8 cellular contexts compared by ENCODE assay signal in genomic region chr10:100535715-100536353, GRCh38. TPM values are rescaled to one million over a fixed set of nuclear protein-coding genes. Genes with fewer than 3 reads are reported as not detected.
A peak's percentile ranks its signal among the peaks of the same experiment; 100 is the strongest.
DNase-seq lines count a peak whose midpoint lies in the region; ATAC-seq, FAIRE-seq and TF ChIP-seq lines count a peak whose summit lies in the region.

HIF1AN (plus strand) TSS chr10:100535943; CDS start chr10:100535959, 16 bp downstream.

- peak within 1 kb of the TSS; percentile 38 for H3K27ac Mint-ChIP-seq in activated naive CD8-positive, alpha-beta T cell treated with anti-CD3 and anti-CD28 coated beads for 36 hours

- H3K4me3 Mint-ChIP-seq in activated naive CD8-positive, alpha-beta T cell treated with anti-CD3 and anti-CD28 coated beads for 36 hours = no peak within 1 kb of the TSS

- peak within 1 kb of the TSS; percentile 55 for H3K4me3 ChIP-seq in GM12864 (ENCODE audit: low read depth, low read length)
- peak within 1 kb of the TSS; percentile 65 to 91 (median 71) for H3K4me3 ChIP-seq in pancreas
- peak within 1 kb of the TSS; percentile 68 for H3K4me3 ChIP-seq in tibial artery

- intact Hi-C loops in Right ventricle myocardium superior (cut with DNase I) (no loop called here), pancreas (cut with DNase I) (no loop called here), tibial artery (cut with DNase I; ENCODE audit: low total_unique reads) (no loop called here)

- peaks cover 0 to 20% (median 5%) of the 10 kb centered on the region in 3 donors for H3K36me3 ChIP-seq in pancreas
- peaks cover 16 to 38% (median 24%) of the 10 kb centered on the region in 3 donors for H3K36me3 ChIP-seq in tibial artery

- FAIRE-seq in pancreas (lab: Jason Lieb, UNC) = peak; percentile 70

- ATAC-seq in HG02623 (IDR thresholded peaks at IDR 0.05; ENCODE audit: unreplicated experiment) (peak; percentile 87), Right ventricle myocardium superior (ENCODE audit: poor library complexity) (peak; percentile 98), pancreas (peak; percentile 93 to 99 (median 98))

- DNase-seq in GM12864 (ENCODE audit: low read depth) (peak; percentile 93), NCI-H1092 treated with DMSO at 0.1 percent for 48 hours (lab: John Stamatoyannopoulos, UW) (peak; percentile 93), SKM-1 treated with dmso at 0.1 percent for 144 hours (lab: John Stamatoyannopoulos, UW; ENCODE audit: unreplicated experiment) (peak; percentile 95), Right ventricle myocardium superior (peak; percentile 93), pancreas (peak; percentile 85 to 91 (median 86)), tibial artery (peak; percentile 94)
- DNase-seq in activated naive CD8-positive, alpha-beta T cell treated with anti-CD3 and anti-CD28 coated beads for 36 hours = peak; percentile 88

- H3K9me3 ChIP-seq in pancreas (no peaks in the 10 kb centered on the region), tibial artery (no peaks in the 10 kb centered on the region)

- TF ChIP-seq CTCF in GM12864 (IDR thresholded peaks at IDR 0.05; ENCODE audit: low read depth, low read length, missing control alignments) (peak; percentile 95), pancreas (IDR thresholded peaks at IDR 0.05) (peak; percentile 67 to 91 (median 88)), tibial artery (IDR thresholded peaks at IDR 0.05) (peak; percentile 84 to 91)

- no peaks in the 10 kb centered on the region for H3K27me3 Mint-ChIP-seq in activated naive CD8-positive, alpha-beta T cell treated with anti-CD3 and anti-CD28 coated beads for 36 hours

- H3K4me1 ChIP-seq in pancreas (peaks cover 6 to 18% (median 7%) of the 10 kb centered on the region in 3 donors), tibial artery (peaks cover 0 to 23% (median 21%) of the 10 kb centered on the region in 4 donors)

- H3K27ac ChIP-seq in pancreas = peak within 1 kb of the TSS in 1 of 4 donors; percentile 44
- H3K27ac ChIP-seq in tibial artery = peak within 1 kb of the TSS; percentile 75 to 77

- peaks cover 3% of the 10 kb centered on the region for H3K36me3 Mint-ChIP-seq in activated naive CD8-positive, alpha-beta T cell treated with anti-CD3 and anti-CD28 coated beads for 36 hours

- WGBS in pancreas, 2 donors = 0 to 1% methylated on average over 35 of the region's 35 CpGs

- H3K27me3 ChIP-seq in pancreas (no peaks in the 10 kb centered on the region), tibial artery (no peaks in the 10 kb centered on the region)

- no peaks in the 10 kb centered on the region for H3K9me3 Mint-ChIP-seq in activated naive CD8-positive, alpha-beta T cell treated with anti-CD3 and anti-CD28 coated beads for 36 hours

- H3K4me1 Mint-ChIP-seq in activated naive CD8-positive, alpha-beta T cell treated with anti-CD3 and anti-CD28 coated beads for 36 hours = peaks cover 28% of the 10 kb centered on the region

RNA-seq across cellular contexts. Expression of gene HIF1AN, which starts in this region (rescaled TPM):
- 10 to 100 TPM; 39.0 to 42.1 TPM for total RNA-seq in activated naive CD8-positive, alpha-beta T cell treated with anti-CD3 and anti-CD28 coated beads for 36 hours
- total RNA-seq in Right ventricle myocardium superior = 43.0 TPM
- 10 to 100 TPM; 13.3 to 21.8 (median 16.3) TPM for total RNA-seq in pancreas
- 1 to 10 TPM; 6.3 to 7.3 TPM for polyA plus RNA-seq in pancreas
